19 cellular contexts compared by ENCODE assay signal in genomic region chr5:134142806-134143205, GRCh38. TPM values are rescaled to one million over a fixed set of nuclear protein-coding genes. Genes with fewer than 3 reads are reported as not detected.
A peak's percentile ranks its signal among the peaks of the same experiment; 100 is the strongest.
DNase-seq lines count a peak whose midpoint lies in the region; ATAC-seq, FAIRE-seq and TF ChIP-seq lines count a peak whose summit lies in the region.
"Had no signal": no experiment of that assay in that cellular context is flagged by ENCODE, and none has a peak within 500 bp of the region (broad histone marks: within the 10 kb centered on the region; RNA-seq: fewer than 3 reads in every experiment).

No MANE protein-coding gene starts in this region.

- H3K4ac ChIP-seq in H1 (replicated peaks; ENCODE audit: insufficient read length, low read depth, low read length) = no peak overlapping the region

- no peak overlapping the region for H3K4me3 Mint-ChIP-seq in activated T-cell treated with anti-CD3 and anti-CD28 coated beads, Interleukin-2, amount 50 U/mL, for 24 hours
- no peak overlapping the region for H3K4me3 Mint-ChIP-seq in activated T-cell treated with anti-CD3 and anti-CD28 coated beads, Interleukin-2, amount 50 U/mL, for 4 hours
- no peak overlapping the region for H3K4me3 Mint-ChIP-seq in progenitor cell of endocrine pancreas (ENCODE audit: low read depth)
- H3K4me3 Mint-ChIP-seq: CD14-positive monocyte, neural progenitor cell had no signal

- no peak overlapping the region; the same call in 1 of the 2 replicates for H2BK5ac ChIP-seq in H1 (ENCODE audit: low read depth, low read length)

- no peak overlapping the region for H3K56ac ChIP-seq in H1 (replicated peaks; ENCODE audit: insufficient read length, low read depth, low read length)

- H3K27me3 Mint-ChIP-seq in activated T-cell treated with anti-CD3 and anti-CD28 coated beads, Interleukin-2, amount 50 U/mL, for 24 hours = no peaks in the 10 kb centered on the region
- H3K27me3 Mint-ChIP-seq in activated T-cell treated with anti-CD3 and anti-CD28 coated beads, Interleukin-2, amount 50 U/mL, for 4 hours (ENCODE audit: low read depth) = no peaks in the 10 kb centered on the region
- H3K27me3 Mint-ChIP-seq in progenitor cell of endocrine pancreas = no peaks in the 10 kb centered on the region

- peaks cover 16 to 47% of the 10 kb centered on the region in 2 experiments for H4K20me1 ChIP-seq in H1 (replicated peaks in 1 of 2; ENCODE audit: control insufficient read depth in 1 of 2, insufficient read depth in 2 of 2, low read length in 2 of 2)

- H3K36me3 ChIP-seq in KOPT-K1 (ENCODE audit: insufficient read depth, low read length) = peaks cover 100% of the 10 kb centered on the region
- H3K36me3 ChIP-seq in H1 (ENCODE audit: control insufficient read depth in 2 of 4, insufficient read depth in 4 of 4, low read length in 3 of 4) = peaks cover 4 to 16% (median 11%) of the 10 kb centered on the region in 4 experiments; a peak in 6 of 8 replicates
- H3K36me3 ChIP-seq: neural progenitor cell had no signal

- no peaks in the 10 kb centered on the region for H3K23me2 ChIP-seq in H1 (ENCODE audit: low read depth, low read length)

- H3K9ac ChIP-seq in H1 (replicated peaks in 1 of 4; ENCODE audit: extremely low read depth in 1 of 4, low read depth in 3 of 4, low read length in 3 of 4) = no peak overlapping the region
- H3K9ac ChIP-seq: neural progenitor cell had no signal

- no peak for ATAC-seq in activated T-cell treated with anti-CD3 and anti-CD28 coated beads, Interleukin-2, amount 50 U/mL, for 4 hours
- no peak for ATAC-seq in HG02973 (IDR thresholded peaks at IDR 0.05; ENCODE audit: unreplicated experiment)
- ATAC-seq: A549, gastrocnemius medialis had no signal

- TF ChIP-seq CTCF in H1 (IDR thresholded peaks at IDR 0.05; ENCODE audit: control extremely low read depth in 1 of 3, insufficient read depth in 1 of 3, low read depth in 1 of 3, low read length in 3 of 3) = no peak
- no peak for TF ChIP-seq CTCF in progenitor cell of endocrine pancreas (IDR thresholded peaks at IDR 0.05; ENCODE audit: unreplicated experiment)

- no peaks in the 10 kb centered on the region for H3K9me3 ChIP-seq in KOPT-K1 (ENCODE audit: insufficient read depth, low read length, poor library complexity, severe bottlenecking)
- no peaks in the 10 kb centered on the region for H3K9me3 ChIP-seq in H1 (ENCODE audit: insufficient read depth in 2 of 2, low read depth in 1 of 2, low read length in 1 of 2)
- H3K9me3 ChIP-seq: A549, gastrocnemius medialis, transverse colon had no signal

- H2AFZ ChIP-seq in H1 (ENCODE audit: low read length) = no peak overlapping the region
- H2AFZ ChIP-seq: neural progenitor cell had no signal

- no peak overlapping the region for H3K14ac ChIP-seq in H1 (ENCODE audit: insufficient read length)

- H3K79me1 ChIP-seq in H1 (ENCODE audit: low read depth, low read length) = peaks cover 18% of the 10 kb centered on the region

- H3K36me3 Mint-ChIP-seq in activated T-cell treated with anti-CD3 and anti-CD28 coated beads, Interleukin-2, amount 50 U/mL, for 24 hours (ENCODE audit: low read depth) = peaks cover 98% of the 10 kb centered on the region
- peaks cover 36% of the 10 kb centered on the region for H3K36me3 Mint-ChIP-seq in activated T-cell treated with anti-CD3 and anti-CD28 coated beads, Interleukin-2, amount 50 U/mL, for 4 hours (ENCODE audit: insufficient read depth)
- H3K36me3 Mint-ChIP-seq in progenitor cell of endocrine pancreas (ENCODE audit: insufficient read depth) = peaks cover 1% of the 10 kb centered on the region

- no peaks in the 10 kb centered on the region; a peak in 3 of 7 replicates for H3K4me1 ChIP-seq in H1 (replicated peaks in 1 of 4; ENCODE audit: control insufficient read depth in 3 of 4, insufficient read depth in 4 of 4, low read length in 3 of 4)
- H3K4me1 ChIP-seq: neural progenitor cell had no signal

- H3K23ac ChIP-seq in H1 (ENCODE audit: insufficient read length) = no peak overlapping the region

- 0 out of 4 replicates have a peak, but pooled peaks cover 0 to 3% of the 10 kb centered on the region in 2 experiments for H3K79me2 ChIP-seq in H1 (ENCODE audit: control insufficient read depth in 1 of 2, insufficient read depth in 2 of 2, low read length in 2 of 2)

- no peak overlapping the region for H3K4me2 ChIP-seq in H1 (ENCODE audit: insufficient read depth in 1 of 2, low read depth in 2 of 2, low read length in 2 of 2)
- H3K4me2 ChIP-seq: A549, neural progenitor cell had no signal

- POLR2A ChIA-PET in H1 (lab: Charles Lee; ENCODE audit: partially characterized antibody) = interaction anchor here (0.8 to 2.7 kb wide), 7 partner anchors 9 to 103 kb away, joined by 3 to 12 read pairs (median 3); partner anchors contain the start of gene SKP1

- no peak for TF ChIP-seq RAD21 in H1 (IDR thresholded peaks at IDR 0.05 in 1 of 2, conservative IDR thresholded peaks at IDR 0.05 in 1 of 2; ENCODE audit: low read depth in 2 of 2, low read length in 2 of 2)

- CTCF ChIA-PET in H1 (lab: Charles Lee; ENCODE audit: partially characterized antibody) = interaction anchor here (1.0 to 24.3 kb wide), 10 partner anchors 9 to 147 kb away, joined by 3 to 629 read pairs (median 20); no protein-coding TSS in a partner anchor

- no peak overlapping the region for H3K4me3 ChIP-seq in H1 (ENCODE audit: extremely low read depth in 1 of 4, insufficient read depth in 2 of 4, low read depth in 3 of 4, low read length in 4 of 4)
- H3K4me3 ChIP-seq: A549, gastrocnemius medialis, neural progenitor cell, transverse colon had no signal

- no peak for TF ChIP-seq POLR2A in H1 (IDR thresholded peaks at IDR 0.05; ENCODE audit: control extremely low read depth in 1 of 2, low read depth in 2 of 2, low read length in 2 of 2)

- H2AK5ac ChIP-seq in H1 (ENCODE audit: low read depth, low read length) = no peak overlapping the region

- H4K91ac ChIP-seq in H1 (replicated peaks; ENCODE audit: insufficient read length, low read length) = no peak overlapping the region

- DNase-seq in activated T-cell treated with anti-CD3 and anti-CD28 coated beads, Interleukin-2, amount 50 U/mL, for 24 hours = peak; percentile 30
- no peak for DNase-seq in activated T-cell treated with anti-CD3 and anti-CD28 coated beads, Interleukin-2, amount 50 U/mL, for 4 hours
- DNase-seq in H1 (ENCODE audit: low read depth in 1 of 2, low spot score in 2 of 2) (peak in 1 of 2 experiments; percentile 41), progenitor cell of endocrine pancreas (ENCODE audit: low spot score, unreplicated experiment) (peak; percentile 7), DMS 273 treated with DMSO at 0.1 percent for 48 hours (lab: John Stamatoyannopoulos, UW) (no peak), foreskin melanocyte (no peak)
- DNase-seq: central memory CD4-positive, alpha-beta T cell; NCI-H1694 treated with DMSO at 0.1 percent for 48 hours; NCI-H526; OCI-M1; stimulated activated CD4-positive, alpha-beta T cell treated with anti-CD3 and anti-CD28 coated beads, Interleukin-2, amount 100 ng/mL, for 48 hours; transverse colon had no signal

- 94% methylated on average over 11 of the region's 12 CpGs; no CpG with 5 or more reads in 1 of the 2 experiments for WGBS in H1 (ENCODE audit: extremely low coverage in 1 of 2, insufficient coverage in 1 of 2, insufficient read length in 1 of 2, insufficient replicate concordance in 2 of 2, low coverage in 1 of 2, low lambda C conversion rate in 2 of 2, missing lambda C conversion rate in 1 of 2), 2 experiments

- H4K5ac ChIP-seq in H1 (ENCODE audit: insufficient read length, low read depth, low read length) = no peak overlapping the region

- H2BK120ac ChIP-seq in H1 (replicated peaks; ENCODE audit: low read depth, low read length) = no peak overlapping the region

- no peak for TF ChIP-seq EP300 in H1 (IDR thresholded peaks at IDR 0.05; ENCODE audit: borderline replicate concordance in 1 of 2, low read depth in 2 of 2, low read length in 2 of 2)

- H3K27ac ChIP-seq in KOPT-K1 (ENCODE audit: low read depth, low read length, poor library complexity, severe bottlenecking) (peak overlapping the region; percentile 37), H1 (ENCODE audit: low read depth, low read length) (no peak overlapping the region)
- H3K27ac ChIP-seq: A549, gastrocnemius medialis, neural progenitor cell, transverse colon had no signal

- peaks cover 61% of the 10 kb centered on the region for H3K4me1 Mint-ChIP-seq in activated T-cell treated with anti-CD3 and anti-CD28 coated beads, Interleukin-2, amount 50 U/mL, for 24 hours (ENCODE audit: low read depth)
- H3K4me1 Mint-ChIP-seq in activated T-cell treated with anti-CD3 and anti-CD28 coated beads, Interleukin-2, amount 50 U/mL, for 4 hours (ENCODE audit: low read depth) = peaks cover 48% of the 10 kb centered on the region
- no peaks in the 10 kb centered on the region for H3K4me1 Mint-ChIP-seq in progenitor cell of endocrine pancreas (ENCODE audit: low read depth)

- H2BK15ac ChIP-seq in H1 (ENCODE audit: low read length) = no peak overlapping the region

- H4K8ac ChIP-seq in H1 (ENCODE audit: extremely low read depth, insufficient read depth, low read length) = no peak overlapping the region

- no peaks in the 10 kb centered on the region for H3K9me3 Mint-ChIP-seq in activated T-cell treated with anti-CD3 and anti-CD28 coated beads, Interleukin-2, amount 50 U/mL, for 24 hours
- no peaks in the 10 kb centered on the region for H3K9me3 Mint-ChIP-seq in activated T-cell treated with anti-CD3 and anti-CD28 coated beads, Interleukin-2, amount 50 U/mL, for 4 hours
- no peaks in the 10 kb centered on the region for H3K9me3 Mint-ChIP-seq in progenitor cell of endocrine pancreas (ENCODE audit: low read depth)
- H3K9me3 Mint-ChIP-seq: neural progenitor cell had no signal

- H3K27me3 ChIP-seq in H1 (replicated peaks in 1 of 4; ENCODE audit: control insufficient read depth in 3 of 4, extremely low read depth in 1 of 4, insufficient read depth in 3 of 4, low read length in 3 of 4) = no peaks in the 10 kb centered on the region
- H3K27me3 ChIP-seq: gastrocnemius medialis, neural progenitor cell, transverse colon had no signal

- no peak overlapping the region for H2BK12ac ChIP-seq in H1 (ENCODE audit: low read depth, low read length)

- H3K27ac Mint-ChIP-seq in activated T-cell treated with anti-CD3 and anti-CD28 coated beads, Interleukin-2, amount 50 U/mL, for 24 hours = peak overlapping the region; percentile 72
- H3K27ac Mint-ChIP-seq in progenitor cell of endocrine pancreas = no peak overlapping the region
- H3K27ac Mint-ChIP-seq: neural progenitor cell had no signal

- no peak overlapping the region for H2BK20ac ChIP-seq in H1 (ENCODE audit: low read length)

- FAIRE-seq in H1 (lab: Jason Lieb, UNC) = no peak
- FAIRE-seq: A549 had no signal

- no peak overlapping the region for H3K18ac ChIP-seq in H1 (ENCODE audit: extremely low read depth, low read length)

RNA-seq across cellular contexts. Expression of gene TCF7, which starts 28.3 kb away (rescaled TPM):
- 10 to 100 TPM; 34.4 to 49.7 (median 37.3) TPM for total RNA-seq in activated T-cell treated with anti-CD3 and anti-CD28 coated beads, Interleukin-2, amount 50 U/mL, for 4 hours
- 6.8 and 8.5 TPM in 2 replicates for total RNA-seq in H1 (2021; fragmentation: NEBNext Ultra II Directional; extraction: Animal tissue kit (Norgen Biotek cat#: 25700))
- 4.7 and 5.7 TPM in 2 replicates for polyA plus RNA-seq in H1 (2011; rRNA removed)
- polyA plus RNA-seq in H1 (2011; cell fraction: cytosol; rRNA removed) = 4.2 TPM
- polyA plus RNA-seq in H1 (2011; cell fraction: nucleus; rRNA removed) = 10.6 TPM
- polyA plus RNA-seq in H1 (2012, experiment 1 of 2) = 6.8 to 10.4 TPM (median 8.2 TPM) in 4 replicates
- polyA plus RNA-seq in H1 (2012, experiment 2 of 2) = 4.8 TPM
- polyA plus RNA-seq in H1 (2013, experiment 1 of 2) = 6.7 TPM
- polyA plus RNA-seq in H1 (2013, experiment 2 of 2) = 7.1 TPM
- 8.4 and 9.1 TPM in 2 replicates for polyA minus RNA-seq in H1 (2011; rRNA and poly(A)+ RNA removed)
- 8.4 TPM for polyA minus RNA-seq in H1 (2011; cell fraction: cytosol; rRNA and poly(A)+ RNA removed)
- 21.1 TPM for polyA minus RNA-seq in H1 (2011; cell fraction: nucleus; rRNA and poly(A)+ RNA removed)
- total RNA-seq in progenitor cell of endocrine pancreas = 14.4 and 16.6 TPM in 2 replicates
- total RNA-seq: HT1080 had no signal

RNA-seq across cellular contexts. Expression of gene SKP1, which starts 33.9 kb away (rescaled TPM):
- 100 to 1,000 TPM; 273 to 286 (median 282) TPM for total RNA-seq in activated T-cell treated with anti-CD3 and anti-CD28 coated beads, Interleukin-2, amount 50 U/mL, for 4 hours
- 326 and 332 TPM in 2 replicates for total RNA-seq in H1 (2021; fragmentation: NEBNext Ultra II Directional; extraction: Animal tissue kit (Norgen Biotek cat#: 25700))
- polyA plus RNA-seq in H1 (2011; rRNA removed) = 86.4 and 163 TPM in 2 replicates
- polyA plus RNA-seq in H1 (2011; cell fraction: cytosol; rRNA removed) = 268 TPM
- polyA plus RNA-seq in H1 (2011; cell fraction: nucleus; rRNA removed) = 62.2 TPM
- 368 to 573 TPM (median 403 TPM) in 4 replicates for polyA plus RNA-seq in H1 (2012, experiment 1 of 2)
- polyA plus RNA-seq in H1 (2012, experiment 2 of 2) = 106 TPM
- polyA plus RNA-seq in H1 (2013, experiment 1 of 2) = 502 TPM
- polyA plus RNA-seq in H1 (2013, experiment 2 of 2) = 505 TPM
- 126 and 158 TPM in 2 replicates for polyA minus RNA-seq in H1 (2011; rRNA and poly(A)+ RNA removed)
- polyA minus RNA-seq in H1 (2011; cell fraction: cytosol; rRNA and poly(A)+ RNA removed) = 107 TPM
- 64.5 TPM for polyA minus RNA-seq in H1 (2011; cell fraction: nucleus; rRNA and poly(A)+ RNA removed)
- 339 and 358 TPM in 2 replicates for total RNA-seq in progenitor cell of endocrine pancreas

Comparison
In these comparisons a context has a peak if more than half of its experiments do, and no peak if none do; other contexts are left out.
1. DNase-seq: peak in activated T-cell treated with anti-CD3 and anti-CD28 coated beads, Interleukin-2, amount 50 U/mL, for 24 hours (single experiment) and progenitor cell of endocrine pancreas (single experiment); none in activated T-cell treated with anti-CD3 and anti-CD28 coated beads, Interleukin-2, amount 50 U/mL, for 4 hours (single experiment), DMS 273 treated with DMSO at 0.1 percent for 48 hours (single experiment) and foreskin melanocyte (single experiment).